In the genomic region with DNA sequence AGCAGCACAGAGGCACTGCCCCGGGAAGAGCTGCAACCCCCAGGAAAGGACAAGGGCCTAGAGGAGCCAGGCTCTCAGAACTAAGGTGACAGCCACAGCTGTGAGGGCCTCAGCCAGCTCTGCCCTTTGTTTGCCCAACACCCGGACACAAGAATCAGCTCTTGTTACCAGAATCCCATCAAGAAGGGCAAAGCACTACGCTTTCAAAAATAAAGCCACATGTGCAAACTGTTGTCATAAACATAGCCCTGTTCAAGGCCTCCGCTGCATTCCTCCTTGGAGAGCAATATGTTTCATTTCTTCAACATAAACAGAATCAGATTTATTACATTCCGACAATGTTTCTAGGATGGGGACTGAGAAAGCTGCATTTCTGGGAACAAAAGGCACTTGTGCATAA, we compare ENCODE assay signal across 9 cellular contexts.
DNase-seq lines count a peak whose midpoint lies in the region; ATAC-seq and TF ChIP-seq lines count a peak whose summit lies in the region.
"Had no signal": no experiment of that assay in that cellular context is flagged by ENCODE, and none has a peak within 500 bp of the region (broad histone marks: within the 10 kb centered on the region; RNA-seq: fewer than 3 reads in every experiment).

No MANE protein-coding gene starts in this region.

- H3K9me3 ChIP-seq in endodermal cell (ENCODE audit: control insufficient read depth, low read length) (no peaks in the 10 kb centered on the region), suprapubic skin (no peaks in the 10 kb centered on the region)

- no peak for ATAC-seq in GM21360 (IDR thresholded peaks at IDR 0.05; ENCODE audit: unreplicated experiment)
- ATAC-seq: HCT116 had no signal

- H2BK120ac ChIP-seq in mesendoderm (ENCODE audit: low read depth, low read length) = no peak overlapping the region

- WGBS in endodermal cell (ENCODE audit: insufficient coverage in 1 of 2, insufficient read length in 1 of 2), 2 experiments = 77 to 92% methylated on average over 5 of the region's 5 CpGs
- WGBS in mesendoderm (ENCODE audit: extremely low coverage, insufficient coverage, low lambda C conversion rate) = no CpG with 5 or more reads among the region's 5 CpGs
- 55% methylated on average over 5 of the region's 5 CpGs for WGBS in suprapubic skin

- no peaks in the 10 kb centered on the region for H3K27me3 ChIP-seq in endodermal cell (ENCODE audit: control insufficient read depth, insufficient read depth, low read length, poor library complexity, severe bottlenecking)
- no peaks in the 10 kb centered on the region for H3K27me3 ChIP-seq in mesendoderm (ENCODE audit: insufficient read depth, low read length, poor library complexity)
- H3K27me3 ChIP-seq in suprapubic skin = no peaks in the 10 kb centered on the region

- H3K18ac ChIP-seq in mesendoderm (ENCODE audit: low read length) = peak overlapping the region; percentile 47

- no peak overlapping the region for H3K4me3 ChIP-seq in endodermal cell (ENCODE audit: low read length)
- H3K4me3 ChIP-seq in mesendoderm (ENCODE audit: low read length) = no peak overlapping the region
- H3K4me3 ChIP-seq in suprapubic skin = no peak overlapping the region

- no peak overlapping the region for H2AK5ac ChIP-seq in mesendoderm (ENCODE audit: low read length)

- no peak overlapping the region for H3K9ac ChIP-seq in endodermal cell (ENCODE audit: extremely low read depth, low read length, poor library complexity, severe bottlenecking)
- peak overlapping the region; percentile 7 for H3K9ac ChIP-seq in mesendoderm (ENCODE audit: low read length)

- no peak for TF ChIP-seq POLR2A in suprapubic skin (IDR thresholded peaks at IDR 0.05)
- TF ChIP-seq POLR2A in erythroblast (IDR thresholded peaks at IDR 0.05; ENCODE audit: low read length) = no peak

- peaks cover 67% of the 10 kb centered on the region for H3K79me1 ChIP-seq in mesendoderm (ENCODE audit: low read length)

- peaks cover 63% of the 10 kb centered on the region for H3K4me1 ChIP-seq in endodermal cell (ENCODE audit: control insufficient read depth, insufficient read depth, low read length)
- peaks cover 39% of the 10 kb centered on the region for H3K4me1 ChIP-seq in mesendoderm (ENCODE audit: control insufficient read depth, low read depth, low read length)
- peaks cover 75% of the 10 kb centered on the region for H3K4me1 ChIP-seq in suprapubic skin

- no peak overlapping the region for H4K5ac ChIP-seq in mesendoderm (ENCODE audit: low read length)

- no peaks in the 10 kb centered on the region for H3K27me3 Mint-ChIP-seq in endodermal cell (ENCODE audit: insufficient read depth)

- H3K4me2 ChIP-seq in mesendoderm (ENCODE audit: low read length) = no peak overlapping the region

- peaks cover 80% of the 10 kb centered on the region for H3K36me3 ChIP-seq in endodermal cell (ENCODE audit: control insufficient read depth, insufficient read depth, low read length)
- no peaks in the 10 kb centered on the region for H3K36me3 ChIP-seq in mesendoderm (ENCODE audit: control insufficient read depth, insufficient read depth, low read length)
- H3K36me3 ChIP-seq in suprapubic skin = no peaks in the 10 kb centered on the region

- H2BK15ac ChIP-seq in mesendoderm (replicated peaks; ENCODE audit: low read depth) = no peak overlapping the region

- no peak overlapping the region for H3K4ac ChIP-seq in mesendoderm (ENCODE audit: low read depth, low read length)

- no peak for TF ChIP-seq EP300 in suprapubic skin (IDR thresholded peaks at IDR 0.05)

- H3K9me3 Mint-ChIP-seq in endodermal cell = no peaks in the 10 kb centered on the region

- DNase-seq in NCI-H69 (lab: John Stamatoyannopoulos, UW) (peak; percentile 5), endodermal cell (no peak), mesendoderm (no peak), suprapubic skin (ENCODE audit: low spot score in 2 of 2) (no peak), NCI-H2107 treated with DMSO at 0.1 percent for 48 hours (lab: John Stamatoyannopoulos, UW; ENCODE audit: unreplicated experiment) (no peak), DMS153 (lab: John Stamatoyannopoulos, UW) (no peak), erythroblast (lab: John Stamatoyannopoulos, UW) (no peak)

- H3K4me3 Mint-ChIP-seq in endodermal cell = no peak overlapping the region

- H4K8ac ChIP-seq in mesendoderm (ENCODE audit: low read depth, low read length) = no peak overlapping the region

- TF ChIP-seq CTCF in endodermal cell (conservative IDR thresholded peaks at IDR 0.05) (no peak), suprapubic skin (IDR thresholded peaks at IDR 0.05) (no peak)

- H3K27ac ChIP-seq in endodermal cell (ENCODE audit: low read depth, low read length) (peak overlapping the region; percentile 78), mesendoderm (ENCODE audit: low read depth, low read length) (no peak overlapping the region), suprapubic skin (peak overlapping the region; percentile 80)

- H3K27ac Mint-ChIP-seq in endodermal cell = peak overlapping the region; percentile 86

- H3K36me3 Mint-ChIP-seq in endodermal cell (ENCODE audit: low read depth) = peaks cover 56% of the 10 kb centered on the region

- no peak overlapping the region for H2BK5ac ChIP-seq in mesendoderm (ENCODE audit: low read length)

- H3K79me2 ChIP-seq in mesendoderm (ENCODE audit: control insufficient read depth, insufficient read depth, low read length) = peaks cover 87% of the 10 kb centered on the region

- H3K4me1 Mint-ChIP-seq in endodermal cell = peaks cover 80% of the 10 kb centered on the region

- peak overlapping the region; percentile 49 for H3K56ac ChIP-seq in mesendoderm (ENCODE audit: low read length)

- no peak overlapping the region for H3K23ac ChIP-seq in mesendoderm (ENCODE audit: low read length)
